In the genomic region with DNA sequence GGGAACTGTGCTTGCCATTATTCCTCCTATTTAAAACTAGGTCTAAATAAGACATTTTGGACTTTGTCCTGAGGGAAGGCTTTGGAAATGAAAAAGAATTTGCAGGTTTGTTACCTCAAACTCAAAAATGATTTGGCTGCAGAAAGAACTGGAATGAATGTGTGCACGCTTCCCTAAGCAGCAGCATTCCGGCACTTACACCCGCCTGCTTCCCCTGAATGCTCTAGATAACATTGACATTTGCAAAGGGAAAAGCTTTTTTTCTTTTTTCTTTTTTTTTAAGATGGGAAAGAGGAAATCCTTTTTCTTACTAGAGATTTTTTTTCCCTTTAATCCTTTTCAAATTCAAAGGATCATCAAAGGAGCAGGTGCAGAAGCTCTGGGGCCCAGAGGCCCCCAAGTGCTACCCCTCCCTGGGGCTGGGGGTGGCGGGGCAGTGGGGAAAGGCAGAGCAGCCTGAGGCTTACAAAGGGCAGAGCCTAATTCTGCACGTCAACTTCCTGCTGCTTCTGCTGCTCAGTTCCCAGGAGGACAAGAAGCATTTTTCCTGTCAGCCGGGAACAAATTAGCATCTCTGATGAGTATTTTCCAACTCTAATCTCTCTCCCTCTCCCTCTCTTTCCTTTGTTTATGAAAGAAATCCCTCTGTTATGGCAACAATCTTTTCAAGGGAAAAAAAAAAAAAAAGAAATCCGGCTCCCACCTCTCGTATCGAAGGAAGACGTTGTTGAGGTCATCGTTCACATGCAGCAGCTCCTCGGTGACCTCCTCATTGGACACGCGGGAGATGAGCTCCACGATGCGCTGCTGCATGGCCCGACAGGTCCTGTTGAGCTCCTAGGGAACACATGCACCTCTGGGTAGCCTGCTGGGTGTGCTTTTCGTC, we compare ENCODE assay signal across 9 cellular contexts. TPM values are rescaled to one million over a fixed set of nuclear protein-coding genes. Genes with fewer than 3 reads are reported as not detected.
DNase-seq lines count a peak whose midpoint lies in the region; ATAC-seq and TF ChIP-seq lines count a peak whose summit lies in the region.
"Had no signal": no experiment of that assay in that cellular context is flagged by ENCODE, and none has a peak within 500 bp of the region (broad histone marks: within the 10 kb centered on the region; RNA-seq: fewer than 3 reads in every experiment).

No MANE protein-coding gene starts in this region.

- peaks cover 3% of the 10 kb centered on the region for H3K27me3 Mint-ChIP-seq in neural progenitor cell (ENCODE audit: insufficient read depth, low read depth)

- no peak overlapping the region for H2AFZ ChIP-seq in neural progenitor cell (replicated peaks)

- H3K9me3 ChIP-seq in body of pancreas (no peaks in the 10 kb centered on the region), heart right ventricle (no peaks in the 10 kb centered on the region), neural progenitor cell (ENCODE audit: low read depth) (no peaks in the 10 kb centered on the region)

- 82 to 88% methylated on average over 18 of the region's 18 CpGs for WGBS in body of pancreas, 2 donors
- 27 to 47% methylated on average over 18 of the region's 18 CpGs for WGBS in heart right ventricle, 2 donors

- H3K4me1 Mint-ChIP-seq in neural progenitor cell = peaks cover 51% of the 10 kb centered on the region

- CTCF ChIA-PET in GM10248 (lab: Yijun Ruan, JAX) = interaction anchor here (2.3 kb wide), 1 partner anchor 8 kb away, joined by 13 read pairs; no protein-coding TSS in a partner anchor

- peak overlapping the region; percentile 65 for H3K4me3 Mint-ChIP-seq in neural progenitor cell

- no peaks in the 10 kb centered on the region for H3K27me3 ChIP-seq in body of pancreas
- no peaks in the 10 kb centered on the region for H3K27me3 ChIP-seq in heart right ventricle
- peaks cover 64% of the 10 kb centered on the region for H3K27me3 ChIP-seq in neural progenitor cell

- DNase-seq in AG08395 (ENCODE audit: low spot score) = peak; percentile 26
- DNase-seq in body of pancreas = no peak
- peak in 1 of 2 donors; percentile 68 for DNase-seq in heart right ventricle
- DNase-seq in neural progenitor cell (ENCODE audit: low spot score) = peak; percentile 69
- DNase-seq in NCI-H226 = no peak
- no peak for DNase-seq in GM10248 (ENCODE audit: extremely low spot score)
- no peak for DNase-seq in MV-4-11 (lab: John Stamatoyannopoulos, UW)
- DNase-seq: WERI-Rb-1 had no signal

- H3K27ac Mint-ChIP-seq in neural progenitor cell = peak overlapping the region; percentile 85

- H4K20me1 ChIP-seq in neural progenitor cell (ENCODE audit: low read depth) = peaks cover 10% of the 10 kb centered on the region

- peaks cover 24% of the 10 kb centered on the region for H3F3A ChIP-seq in neural progenitor cell (ENCODE audit: low read depth)

- H3K4me2 ChIP-seq in neural progenitor cell = peak overlapping the region; percentile 71

- no peaks in the 10 kb centered on the region for H3K9me3 Mint-ChIP-seq in neural progenitor cell

- ATAC-seq in body of pancreas = peak; percentile 43
- peak in 7 of 8 donors; percentile 71 to 93 (median 82) for ATAC-seq in heart right ventricle
- ATAC-seq in HG02642 (IDR thresholded peaks at IDR 0.05; ENCODE audit: poor library complexity, unreplicated experiment) = no peak

- H3K4me3 ChIP-seq in body of pancreas (no peak overlapping the region), heart right ventricle (no peak overlapping the region), neural progenitor cell (no peak overlapping the region)

- no peaks in the 10 kb centered on the region for H3K79me2 ChIP-seq in neural progenitor cell (ENCODE audit: low read depth)

- H3K4me1 ChIP-seq in body of pancreas = no peaks in the 10 kb centered on the region
- H3K4me1 ChIP-seq in heart right ventricle = peaks cover 8 to 63% (median 32%) of the 10 kb centered on the region in 9 donors
- H3K4me1 ChIP-seq in neural progenitor cell = peaks cover 20% of the 10 kb centered on the region

- intact Hi-C loops in body of pancreas (cut with DNase I) (no loop called here), heart right ventricle (cut with DNase I) (loop anchor here in 4 of 10 donors (10.0 kb wide), 2 partner anchors 46 to 194 kb away; no protein-coding TSS in a partner anchor)

- peak overlapping the region in 1 of 4 donors; percentile 17 for H3K27ac ChIP-seq in body of pancreas
- H3K27ac ChIP-seq in heart right ventricle = peak overlapping the region in 9 of 10 donors; percentile 45 to 78 (median 59)
- no peak overlapping the region for H3K27ac ChIP-seq in neural progenitor cell
- H3K27ac ChIP-seq: WERI-Rb-1 had no signal

- POLR2A ChIA-PET in GM10248 (lab: Yijun Ruan, JAX) = no interaction called here

- H3K9ac ChIP-seq in neural progenitor cell = no peak overlapping the region

- H3K36me3 ChIP-seq in body of pancreas (replicated peaks in 1 of 2; ENCODE audit: insufficient read depth in 1 of 2, low read depth in 2 of 2) = no peaks in the 10 kb centered on the region
- H3K36me3 ChIP-seq in heart right ventricle = peaks cover 0 to 70% (median 15%) of the 10 kb centered on the region in 9 donors
- H3K36me3 ChIP-seq in neural progenitor cell = no peaks in the 10 kb centered on the region
- H3K36me3 ChIP-seq: WERI-Rb-1 had no signal

- TF ChIP-seq POLR2A in body of pancreas (IDR thresholded peaks at IDR 0.05) = no peak

- TF ChIP-seq CTCF in body of pancreas (IDR thresholded peaks at IDR 0.05) (no peak), heart right ventricle (IDR thresholded peaks at IDR 0.05) (no peak), neural progenitor cell (IDR thresholded peaks at IDR 0.05) (no peak), GM10248 (IDR thresholded peaks at IDR 0.05; ENCODE audit: control extremely low read depth, extremely low read depth, low read depth, missing control alignments) (no peak)

- H3K36me3 Mint-ChIP-seq in neural progenitor cell = peaks cover 8% of the 10 kb centered on the region

RNA-seq across cellular contexts. Expression of gene SREBF1, which starts 32.1 kb away (rescaled TPM):
- total RNA-seq in body of pancreas (10 to 100 TPM; 22.3 to 88.0 TPM), heart right ventricle (10 to 100 TPM in 8 of 10 donors, 1 to 10 TPM in 2; 9.0 to 44.1 (median 16.4) TPM), neural progenitor cell (ENCODE audit: low replicate concordance) (12.7 and 41.0 TPM in 2 replicates)
- 10 to 100 TPM; 49.0 to 61.2 TPM for polyA plus RNA-seq in heart right ventricle

Comparison
In these comparisons a context has a peak if more than half of its experiments do, and no peak if none do; other contexts are left out.
1. DNase-seq: peak in AG08395 (single experiment) and neural progenitor cell (single experiment); none in body of pancreas (0 of 4), NCI-H226 (single experiment), GM10248 (single experiment) and MV-4-11 (single experiment).